1 cellular context compared by ENCODE assay signal in genomic region chr4:40553995-40554394, GRCh38.
TF ChIP-seq lines count a peak whose summit lies in the region.

No MANE protein-coding gene starts in this region.

TF ChIP-seq in HCT116, 20 proteins besides CTCF, POLR2A, EP300 and RAD21 (continued from another document):
- TF ChIP-seq REST (IDR thresholded peaks at IDR 0.05; ENCODE audit: low read depth) = no peak
